In the genomic region with DNA sequence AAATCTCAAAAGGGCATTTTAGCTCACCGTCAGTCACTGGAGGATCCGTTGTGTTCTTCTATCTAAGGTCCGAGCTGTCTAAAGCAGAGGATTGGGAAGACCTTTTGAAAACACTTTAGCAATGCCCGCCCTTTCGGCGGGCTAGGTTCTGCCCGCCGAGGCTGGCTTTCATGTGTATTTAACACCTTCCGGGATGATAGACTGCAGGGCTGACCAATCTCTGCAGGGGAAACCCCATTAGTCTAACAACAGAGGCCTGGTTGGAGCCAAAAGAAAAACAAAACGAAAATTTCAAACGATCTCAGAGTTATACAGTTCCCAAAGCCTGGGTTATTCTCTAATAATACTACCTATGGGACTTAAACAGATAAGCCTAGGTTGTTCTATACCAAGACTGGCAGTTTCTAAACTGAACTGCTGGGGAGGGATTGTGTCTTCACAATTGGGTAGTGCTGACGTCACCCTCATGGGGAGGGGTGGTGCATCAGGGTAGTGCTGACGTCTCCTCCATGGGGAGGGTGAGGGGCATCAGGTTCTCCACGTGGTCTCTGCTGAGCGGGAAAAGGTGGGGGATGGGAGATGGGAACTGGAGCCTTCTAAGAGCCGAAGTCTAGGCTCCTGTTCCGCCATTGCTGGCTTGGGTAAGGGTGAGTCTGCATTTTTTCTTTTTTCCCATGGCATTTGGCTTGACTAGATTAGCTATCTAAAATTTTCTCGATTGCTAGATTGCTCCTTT, we compare ENCODE assay signal across 16 cellular contexts.
"Had no signal": no experiment of that assay in that cellular context is flagged by ENCODE, and none has a peak within 500 bp of the region (broad histone marks: within the 10 kb centered on the region; RNA-seq: fewer than 3 reads in every experiment).

No MANE protein-coding gene starts in this region.

- H3K4me3 ChIP-seq: right atrium auricular region, tibial artery, vagina had no signal

- H3K27me3 ChIP-seq: right atrium auricular region, tibial artery, vagina had no signal

- H3K27me3 Mint-ChIP-seq: activated CD4-positive, alpha-beta T cell treated with anti-CD3 and anti-CD28 coated beads, Interleukin-2, amount 10 ng/mL, durations not matched to agents 7 days and 5 days; activated naive CD8-positive, alpha-beta T cell; stimulated activated memory B cell treated with anti-CD40 and anti-IgM and Interleukin-4, amounts not matched to agents 10 μg/mL and 1 μg/mL and 100 μg/mL, for 72 hours had no signal

- H3K27ac ChIP-seq: right atrium auricular region, tibial artery, vagina had no signal

- H3K4me3 Mint-ChIP-seq: activated CD4-positive, alpha-beta T cell treated with anti-CD3 and anti-CD28 coated beads, Interleukin-2, amount 10 ng/mL, durations not matched to agents 7 days and 5 days; activated naive CD8-positive, alpha-beta T cell; activated T-cell treated with anti-CD3 and anti-CD28 coated beads, Interleukin-2, amount 50 U/mL, for 72 hours; immature natural killer cell; nephron; stimulated activated memory B cell treated with anti-CD40 and anti-IgM and Interleukin-4, amounts not matched to agents 10 μg/mL and 1 μg/mL and 100 μg/mL, for 72 hours had no signal

- H3K36me3 Mint-ChIP-seq: activated naive CD8-positive, alpha-beta T cell; immature natural killer cell; stimulated activated memory B cell treated with anti-CD40 and anti-IgM and Interleukin-4, amounts not matched to agents 10 μg/mL and 1 μg/mL and 100 μg/mL, for 72 hours had no signal

- H3K4me1 ChIP-seq: right atrium auricular region, tibial artery, vagina had no signal

- H3K27ac Mint-ChIP-seq: activated CD4-positive, alpha-beta T cell treated with anti-CD3 and anti-CD28 coated beads, Interleukin-2, amount 10 ng/mL, durations not matched to agents 7 days and 5 days; activated naive CD8-positive, alpha-beta T cell; activated T-cell treated with anti-CD3 and anti-CD28 coated beads, Interleukin-2, amount 50 U/mL, for 72 hours; immature natural killer cell; nephron; stimulated activated memory B cell treated with anti-CD40 and anti-IgM and Interleukin-4, amounts not matched to agents 10 μg/mL and 1 μg/mL and 100 μg/mL, for 72 hours had no signal

- DNase-seq: activated CD4-positive, alpha-beta T cell treated with anti-CD3 and anti-CD28 coated beads, Interleukin-2, amount 10 ng/mL, durations not matched to agents 7 days and 5 days; activated CD8-positive, alpha-beta memory T cell treated with anti-CD3 and anti-CD28 coated beads, Interleukin-2, amount 50 U/mL, for 48 hours; activated gamma-delta T cell treated with Interleukin-2 at 50 U/mL for 16 hours; activated T-cell treated with anti-CD3 and anti-CD28 coated beads, Interleukin-2, amount 50 U/mL, for 72 hours; amniotic stem cell; hippocampal formation; immature natural killer cell; occipital lobe; stimulated activated CD4-positive, alpha-beta T cell treated with anti-CD3 and anti-CD28 coated beads, Interleukin-2, amount 100 ng/mL, for 48 hours; tibial artery had no signal

- H3K9me3 Mint-ChIP-seq: activated CD4-positive, alpha-beta T cell treated with anti-CD3 and anti-CD28 coated beads, Interleukin-2, amount 10 ng/mL, durations not matched to agents 7 days and 5 days; activated T-cell treated with anti-CD3 and anti-CD28 coated beads, Interleukin-2, amount 50 U/mL, for 72 hours; stimulated activated memory B cell treated with anti-CD40 and anti-IgM and Interleukin-4, amounts not matched to agents 10 μg/mL and 1 μg/mL and 100 μg/mL, for 72 hours had no signal

- H3K36me3 ChIP-seq: right atrium auricular region, tibial artery, vagina had no signal

- ATAC-seq: activated T-cell treated with anti-CD3 and anti-CD28 coated beads, Interleukin-2, amount 50 U/mL, for 72 hours; esophagus mucosa; stimulated activated memory B cell treated with anti-CD40 and anti-IgM and Interleukin-4, amounts not matched to agents 10 μg/mL and 1 μg/mL and 100 μg/mL, for 72 hours had no signal

- H3K4me1 Mint-ChIP-seq: immature natural killer cell; nephron; stimulated activated memory B cell treated with anti-CD40 and anti-IgM and Interleukin-4, amounts not matched to agents 10 μg/mL and 1 μg/mL and 100 μg/mL, for 72 hours had no signal

- H3K9me3 ChIP-seq: right atrium auricular region, tibial artery, vagina had no signal
